Comparison of ENCODE assay signal across 18 cellular contexts in the genomic region with DNA sequence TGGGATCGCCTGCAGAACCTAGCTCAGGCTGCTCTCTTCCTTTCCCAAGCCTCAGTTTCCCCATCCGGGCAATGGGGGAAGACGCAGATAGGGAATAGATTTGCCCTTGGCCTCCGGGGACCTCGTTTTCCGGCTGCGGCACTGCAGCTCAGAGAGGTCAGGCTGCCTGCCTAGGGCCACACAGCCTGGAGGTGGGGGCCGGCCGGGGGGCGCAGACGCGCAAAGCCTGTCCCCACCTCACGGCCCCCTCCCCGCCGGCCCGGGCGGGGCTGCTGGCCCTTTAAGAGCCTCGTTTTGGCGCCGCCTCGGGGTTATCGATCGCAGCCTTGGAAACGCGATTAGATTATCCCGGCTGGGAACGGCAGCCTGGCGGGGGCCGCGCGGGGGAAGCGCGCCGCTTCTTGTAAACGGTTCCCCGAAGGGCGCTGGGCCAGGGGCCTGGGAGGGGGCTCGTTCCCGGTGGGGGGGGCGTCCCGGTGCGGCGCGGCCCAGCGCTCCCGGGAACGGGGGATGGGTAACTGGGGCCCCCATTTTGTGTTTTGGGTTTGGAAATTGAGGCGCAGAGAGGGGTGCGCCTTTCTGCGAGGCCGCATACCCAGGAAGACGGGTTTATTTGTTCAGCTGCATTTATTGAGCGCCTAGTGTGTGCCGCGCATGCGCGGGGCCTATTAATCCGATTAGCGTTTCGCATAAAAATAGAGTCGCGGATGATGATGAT. TPM values are rescaled to one million over a fixed set of nuclear protein-coding genes. Genes with fewer than 3 reads are reported as not detected.
DNase-seq lines count a peak whose midpoint lies in the region; ATAC-seq and TF ChIP-seq lines count a peak whose summit lies in the region.
"Had no signal": no experiment of that assay in that cellular context is flagged by ENCODE, and none has a peak within 500 bp of the region (broad histone marks: within the 10 kb centered on the region; RNA-seq: fewer than 3 reads in every experiment).

No MANE protein-coding gene starts in this region.

- H3K4me2 ChIP-seq in GM23338 (peak overlapping the region; percentile 77), IMR-90 (ENCODE audit: low read depth, low read length) (no peak overlapping the region), neural progenitor cell (peak overlapping the region; percentile 73)
- H3K4me2 ChIP-seq: BLaER1 treated with 17β-estradiol and CSF1 and Interleukin-3, amounts not matched to agents 10 nM and 100 nM had no signal

- ATAC-seq in GM23338 (peak; percentile 12; the same call in 2 of the 3 replicates), IMR-90 (ENCODE audit: low read depth) (no peak), HG02970 (IDR thresholded peaks at IDR 0.05; ENCODE audit: low FRiP score, unreplicated experiment) (no peak)

- H3K56ac ChIP-seq in IMR-90 (ENCODE audit: extremely low read depth, insufficient read depth, low read length), result no peak overlapping the region

- dilution Hi-C loops in IMR-90 (cut with HindIII; ENCODE audit: low sequenced_read_pairs, unreplicated experiment), result no loop called here

- H2BK15ac ChIP-seq in IMR-90 (ENCODE audit: low read depth, low read length), result no peak overlapping the region

- peak overlapping the region; percentile 66 for H2AK9ac ChIP-seq in IMR-90 (replicated peaks; ENCODE audit: low read depth, low read length, poor library complexity)

- no peak overlapping the region for H2BK5ac ChIP-seq in IMR-90 (ENCODE audit: low read depth, low read length, poor library complexity, severe bottlenecking)

- H4K20me1 ChIP-seq in GM23338 (replicated peaks; ENCODE audit: insufficient read depth) (no peaks in the 10 kb centered on the region), IMR-90 (ENCODE audit: insufficient read depth, low read length) (no peaks in the 10 kb centered on the region), neural progenitor cell (ENCODE audit: low read depth) (no peaks in the 10 kb centered on the region)

- H3K9ac ChIP-seq in IMR-90 (ENCODE audit: low read depth, low read length) (no peak overlapping the region), neural progenitor cell (no peak overlapping the region)
- H3K9ac ChIP-seq: BLaER1 treated with 17β-estradiol and CSF1 and Interleukin-3, amounts not matched to agents 10 nM and 100 nM had no signal

- H3K79me2 ChIP-seq in GM23338 (replicated peaks; ENCODE audit: insufficient read depth), result no peaks in the 10 kb centered on the region
- no peaks in the 10 kb centered on the region for H3K79me2 ChIP-seq in neural progenitor cell (ENCODE audit: low read depth)

- no peak overlapping the region for H3K4ac ChIP-seq in IMR-90 (ENCODE audit: low read depth, low read length)

- DNase-seq in GM23338 (ENCODE audit: low spot score) (peak; percentile 64), IMR-90 (no peak), glutamatergic neuron (peak; percentile 84), neural progenitor cell (ENCODE audit: low spot score) (peak; percentile 70), vagina (ENCODE audit: extremely low spot score in 2 of 2) (no peak), germinal center (ENCODE audit: low spot score) (no peak), NCI-H2171 treated with DMSO at 0.1 percent for 48 hours (lab: John Stamatoyannopoulos, UW) (no peak)
- DNase-seq: activated CD4-positive, alpha-beta T cell treated with anti-CD3 and anti-CD28 coated beads for 48 hours; activated naive CD4-positive, alpha-beta T cell treated with anti-CD3 and anti-CD28 coated beads, Interleukin-2, amount 50 U/mL, for 16 hours; brain microvascular endothelial cell; effector memory CD4-positive, alpha-beta T cell; mesenchymal stem cell; SHP77 treated with DMSO at 0.1 percent for 48 hours; sigmoid colon; stimulated activated CD4-positive, alpha-beta T cell treated with anti-CD3 and anti-CD28 coated beads, Interleukin-2, amount 100 ng/mL, for 48 hours; T-helper 9 cell had no signal

- no peak overlapping the region for H2BK20ac ChIP-seq in IMR-90 (ENCODE audit: low read depth, low read length)

- H3K36me3 ChIP-seq in GM23338 (ENCODE audit: insufficient read depth), result no peaks in the 10 kb centered on the region
- no peaks in the 10 kb centered on the region for H3K36me3 ChIP-seq in IMR-90 (ENCODE audit: control insufficient read depth, insufficient read depth, low read length)
- H3K36me3 ChIP-seq in neural progenitor cell, result no peaks in the 10 kb centered on the region
- no peaks in the 10 kb centered on the region for H3K36me3 ChIP-seq in vagina
- H3K36me3 ChIP-seq: BLaER1 treated with 17β-estradiol and CSF1 and Interleukin-3, amounts not matched to agents 10 nM and 100 nM; brain microvascular endothelial cell; sigmoid colon had no signal

- H3F3A ChIP-seq in GM23338 (replicated peaks; ENCODE audit: low read depth) (no peaks in the 10 kb centered on the region), neural progenitor cell (ENCODE audit: low read depth) (peaks cover 16% of the 10 kb centered on the region)

- H3K27me3 ChIP-seq in GM23338 (ENCODE audit: insufficient read depth), result peaks cover 81% of the 10 kb centered on the region
- H3K27me3 ChIP-seq in IMR-90 (ENCODE audit: control insufficient read depth, insufficient read depth, low read length), result peaks cover 53% of the 10 kb centered on the region
- peaks cover 100% of the 10 kb centered on the region for H3K27me3 ChIP-seq in neural progenitor cell
- H3K27me3 ChIP-seq in vagina, result peaks cover 5% of the 10 kb centered on the region

- H3K14ac ChIP-seq in IMR-90 (replicated peaks; ENCODE audit: low read depth, low read length), result no peak overlapping the region

- no peak overlapping the region for H4K8ac ChIP-seq in IMR-90 (ENCODE audit: low read depth in 2 of 2, low read length in 2 of 2)

- no peak overlapping the region for H4K91ac ChIP-seq in IMR-90 (ENCODE audit: insufficient read depth, low read depth, low read length)

- H3K4me1 Mint-ChIP-seq in GM23338, result no peaks in the 10 kb centered on the region; the same call in 2 of the 3 replicates
- peaks cover 15% of the 10 kb centered on the region for H3K4me1 Mint-ChIP-seq in glutamatergic neuron (ENCODE audit: low read depth, unreplicated experiment)
- H3K4me1 Mint-ChIP-seq in neural progenitor cell, result peaks cover 10% of the 10 kb centered on the region

- H4K5ac ChIP-seq in IMR-90 (ENCODE audit: low read depth, low read length), result no peak overlapping the region

- no TSS peak for BruUV-seq in IMR-90 (replicated peaks; lab: Mats Ljungman, UMichigan)

- TF ChIP-seq CTCF in GM23338 (conservative IDR thresholded peaks at IDR 0.05; ENCODE audit: low read depth in 2 of 2) (peak in 1 of 2 experiments; percentile 8; a peak in 1 of 4 replicates), IMR-90 (conservative IDR thresholded peaks at IDR 0.05; ENCODE audit: low read depth, low read length) (no peak), glutamatergic neuron (IDR thresholded peaks at IDR 0.05; ENCODE audit: partially characterized antibody, unreplicated experiment) (no peak), neural progenitor cell (IDR thresholded peaks at IDR 0.05) (no peak), vagina (IDR thresholded peaks at IDR 0.05) (no peak)

- H3K18ac ChIP-seq in IMR-90 (ENCODE audit: low read depth, low read length), result no peak overlapping the region

- H3K27ac ChIP-seq in GM23338 (ENCODE audit: low read depth) (no peak overlapping the region), IMR-90 (ENCODE audit: insufficient read depth, low read length) (no peak overlapping the region), neural progenitor cell (no peak overlapping the region), vagina (no peak overlapping the region)
- H3K27ac ChIP-seq: BLaER1 treated with 17β-estradiol and CSF1 and Interleukin-3, amounts not matched to agents 10 nM and 100 nM; brain microvascular endothelial cell; sigmoid colon had no signal

- H3K9me3 Mint-ChIP-seq in GM23338 (no peaks in the 10 kb centered on the region; the same call in 2 of the 3 replicates), glutamatergic neuron (ENCODE audit: unreplicated experiment) (peaks cover 7% of the 10 kb centered on the region), neural progenitor cell (no peaks in the 10 kb centered on the region)

- POLR2A ChIA-PET in IMR-90 (lab: Charles Lee; ENCODE audit: unreplicated experiment), result no interaction called here

- in situ Hi-C loops in IMR-90 (cut with MboI; ENCODE audit: low sequenced_read_pairs), result loop anchor here (5.0 kb wide), 1 partner anchor 92 kb away; no protein-coding TSS in a partner anchor

- no peak overlapping the region for H2AK5ac ChIP-seq in IMR-90 (ENCODE audit: low read depth, low read length)

- intact Hi-C loops in IMR-90 (cut with micrococcal nuclease), result no loop called here
- intact Hi-C loops in vagina (cut with DNase I), result loop anchor here (5.0 kb wide), 1 partner anchor 123 kb away; no protein-coding TSS in a partner anchor

- H3K36me3 Mint-ChIP-seq in GM23338 (ENCODE audit: low read depth), result no peaks in the 10 kb centered on the region; the same call in 2 of the 3 replicates
- peaks cover 5% of the 10 kb centered on the region for H3K36me3 Mint-ChIP-seq in glutamatergic neuron (ENCODE audit: unreplicated experiment)
- H3K36me3 Mint-ChIP-seq in neural progenitor cell, result no peaks in the 10 kb centered on the region

- CTCF ChIA-PET in IMR-90 (lab: Yijun Ruan, JAX), result interaction anchor here (1.1 kb wide), 1 partner anchor 151 kb away, joined by 3 read pairs; no protein-coding TSS in a partner anchor

- no peaks in the 10 kb centered on the region for H3K9me1 ChIP-seq in IMR-90 (ENCODE audit: insufficient read depth, low read length)

- H3K9me2 ChIP-seq in GM23338 (ENCODE audit: insufficient read depth), result no peaks in the 10 kb centered on the region

- no peak overlapping the region for H2BK120ac ChIP-seq in IMR-90 (ENCODE audit: low read depth, low read length)

- H3K4me1 ChIP-seq in GM23338 (ENCODE audit: insufficient read depth), result no peaks in the 10 kb centered on the region; the same call in 1 of the 2 replicates
- peaks cover 2% of the 10 kb centered on the region for H3K4me1 ChIP-seq in IMR-90 (ENCODE audit: control insufficient read depth, insufficient read depth, low read length)
- no peaks in the 10 kb centered on the region for H3K4me1 ChIP-seq in neural progenitor cell
- H3K4me1 ChIP-seq in vagina, result peaks cover 19% of the 10 kb centered on the region

- H2AFZ ChIP-seq in GM23338 (peak overlapping the region; percentile 80), IMR-90 (replicated peaks; ENCODE audit: low read length, poor library complexity) (no peak overlapping the region), neural progenitor cell (replicated peaks) (no peak overlapping the region)

- H3K9me3 ChIP-seq in IMR-90 (ENCODE audit: control insufficient read depth, insufficient read depth, low read length), result no peaks in the 10 kb centered on the region
- no peaks in the 10 kb centered on the region for H3K9me3 ChIP-seq in neural progenitor cell (ENCODE audit: low read depth)
- no peaks in the 10 kb centered on the region for H3K9me3 ChIP-seq in vagina
- H3K9me3 ChIP-seq: BLaER1 treated with 17β-estradiol and CSF1 and Interleukin-3, amounts not matched to agents 10 nM and 100 nM; sigmoid colon had no signal

- H3K27me3 Mint-ChIP-seq in GM23338 (ENCODE audit: insufficient read depth, low read depth, poor library complexity) (peaks cover 56% of the 10 kb centered on the region), glutamatergic neuron (ENCODE audit: unreplicated experiment) (peaks cover 8% of the 10 kb centered on the region), neural progenitor cell (ENCODE audit: insufficient read depth, low read depth) (peaks cover 40% of the 10 kb centered on the region)

- H3K27ac Mint-ChIP-seq in GM23338 (no peak overlapping the region), glutamatergic neuron (ENCODE audit: unreplicated experiment) (no peak overlapping the region), neural progenitor cell (no peak overlapping the region)

- no peak for TF ChIP-seq RAD21 in IMR-90 (IDR thresholded peaks at IDR 0.05; ENCODE audit: low read length)

- no peak for TF ChIP-seq POLR2A in IMR-90 (IDR thresholded peaks at IDR 0.05; ENCODE audit: low read depth, low read length)
- TF ChIP-seq POLR2A in vagina (IDR thresholded peaks at IDR 0.05), result no peak

- 7% methylated on average over 9 of the region's 62 CpGs; no CpG with 5 or more reads in 1 of the 2 experiments for WGBS in IMR-90 (ENCODE audit: extremely low coverage in 2 of 2, insufficient read length in 1 of 2), 2 experiments

- H3K4me3 Mint-ChIP-seq in GM23338, result peak overlapping the region; percentile 47; the same call in 2 of the 3 replicates
- H3K4me3 Mint-ChIP-seq in glutamatergic neuron (ENCODE audit: unreplicated experiment), result peak overlapping the region; percentile 12
- peak overlapping the region; percentile 46 for H3K4me3 Mint-ChIP-seq in neural progenitor cell

- H3K4me3 ChIP-seq in GM23338 (peak overlapping the region; percentile 58), IMR-90 (ENCODE audit: insufficient read depth, low read depth, low read length) (no peak overlapping the region), neural progenitor cell (peak overlapping the region; percentile 39), vagina (no peak overlapping the region)
- H3K4me3 ChIP-seq: BLaER1 treated with 17β-estradiol and CSF1 and Interleukin-3, amounts not matched to agents 10 nM and 100 nM; sigmoid colon had no signal

- no peaks in the 10 kb centered on the region for H3K79me1 ChIP-seq in IMR-90 (ENCODE audit: low read depth in 1 of 2, low read length in 2 of 2)

- no peak overlapping the region for H3K23ac ChIP-seq in IMR-90 (ENCODE audit: low read depth, low read length)

RNA-seq across cellular contexts. Expression of gene TCF3, which starts 23.4 kb away (rescaled TPM):
- total RNA-seq in GM23338 (2014; rRNA removed; shearing (Covaris generic)), result 250 and 383 TPM in 2 replicates
- polyA plus RNA-seq in GM23338 (2016; fragmentation: Nextera tagmentation; extraction: Ambion mirVana) (166 and 186 TPM in 2 replicates), IMR-90 (2012; rRNA removed) (127 and 144 TPM in 2 replicates)
- total RNA-seq in IMR-90 (2012; rRNA removed) (29.9 and 37.5 TPM in 2 replicates), glutamatergic neuron (ENCODE audit: unreplicated experiment) (249 TPM), neural progenitor cell (ENCODE audit: low replicate concordance) (131 and 332 TPM in 2 replicates), vagina (26.0 TPM)
- polyA plus RNA-seq in IMR-90 (2012; cell fraction: cytosol; rRNA removed), result 84.8 and 172 TPM in 2 replicates
- 238 and 454 TPM in 2 replicates for polyA plus RNA-seq in IMR-90 (2012; cell fraction: nucleus; rRNA removed; ENCODE audit: low replicate concordance)

Comparison
In these comparisons a context has a peak if more than half of its experiments do, and no peak if none do; other contexts are left out.
1. DNase-seq: peak in GM23338 (single experiment), glutamatergic neuron (single experiment) and neural progenitor cell (single experiment); none in IMR-90 (single experiment), vagina (0 of 2), germinal center (single experiment) and NCI-H2171 treated with DMSO at 0.1 percent for 48 hours (single experiment).
2. H3K4me3 ChIP-seq: peak in GM23338 (single experiment) and neural progenitor cell (single experiment); none in IMR-90 (single experiment) and vagina (0 of 2).
3. Peak in every context shown above with its lines, with median percentiles within 50 percentile points of each other: H3K4me3 Mint-ChIP-seq.